11 cellular contexts compared by ENCODE assay signal in genomic region chr12:3496964-3497363, GRCh38. TPM values are rescaled to one million over a fixed set of nuclear protein-coding genes. Genes with fewer than 3 reads are reported as not detected.
A peak's percentile ranks its signal among the peaks of the same experiment; 100 is the strongest.
DNase-seq lines count a peak whose midpoint lies in the region; ATAC-seq and TF ChIP-seq lines count a peak whose summit lies in the region.
"Had no signal": no experiment of that assay in that cellular context is flagged by ENCODE, and none has a peak within 500 bp of the region (broad histone marks: within the 10 kb centered on the region; RNA-seq: fewer than 3 reads in every experiment).

No MANE protein-coding gene starts in this region.

- DNase-seq in DMS153 treated with DMSO at 0.1 percent for 48 hours (lab: John Stamatoyannopoulos, UW; ENCODE audit: unreplicated experiment) (peak; percentile 15), HCT116 (ENCODE audit: low read depth, low spot score) (peak; percentile 16), hepatocyte (ENCODE audit: low spot score) (peak; percentile 22), Kasumi-1 (lab: John Stamatoyannopoulos, UW) (no peak), psoas muscle (no peak), NCI-H2081 treated with DMSO at 0.1 percent for 48 hours (lab: John Stamatoyannopoulos, UW) (no peak)
- DNase-seq: effector memory CD8-positive, alpha-beta T cell; naive thymus-derived CD4-positive, alpha-beta T cell; T-cell had no signal

- intact Hi-C loops in HCT116 (cut with micrococcal nuclease): no loop called here
- intact Hi-C loops in psoas muscle (cut with DNase I): no loop called here

- H2AFZ ChIP-seq in HCT116 (ENCODE audit: low read depth, low read length, poor library complexity, severe bottlenecking) (no peak overlapping the region), OCI-LY1 (ENCODE audit: low read length) (no peak overlapping the region), hepatocyte (no peak overlapping the region)

- H3K79me2 ChIP-seq in HCT116 (ENCODE audit: insufficient read depth, low read length) (no peaks in the 10 kb centered on the region), OCI-LY1 (ENCODE audit: insufficient read depth, low read length) (no peaks in the 10 kb centered on the region), hepatocyte (no peaks in the 10 kb centered on the region)

- H4K20me1 ChIP-seq in HCT116 (ENCODE audit: insufficient read depth): no peaks in the 10 kb centered on the region
- H4K20me1 ChIP-seq in OCI-LY1 (ENCODE audit: insufficient read depth, low read length): no peaks in the 10 kb centered on the region
- H4K20me1 ChIP-seq in hepatocyte (ENCODE audit: insufficient read depth, poor library complexity, severe bottlenecking): no peaks in the 10 kb centered on the region

- CTCF ChIA-PET in HCT116 (lab: Charles Lee): interaction anchor here (1.5 to 1.9 kb wide), 3 partner anchors 16 to 307 kb away, joined by 3 to 7 read pairs (median 4); no protein-coding TSS in a partner anchor

- no peaks in the 10 kb centered on the region for H3F3A ChIP-seq in OCI-LY1 (ENCODE audit: insufficient read depth, low read length)

- no peak overlapping the region for H3K4me2 ChIP-seq in HCT116 (ENCODE audit: low read length)
- H3K4me2 ChIP-seq in OCI-LY1 (ENCODE audit: low read length): no peak overlapping the region
- H3K4me2 ChIP-seq in hepatocyte: no peak overlapping the region

- TF ChIP-seq CTCF in HCT116 (IDR thresholded peaks at IDR 0.05 in 2 of 3, conservative IDR thresholded peaks at IDR 0.05 in 1 of 3; ENCODE audit: borderline replicate concordance in 1 of 3, insufficient read depth in 1 of 3, low read depth in 2 of 3, low read length in 2 of 3): peak; percentile 28 to 46 (median 44); a peak in 4 of 6 replicates
- TF ChIP-seq CTCF in OCI-LY1 (IDR thresholded peaks at IDR 0.05; ENCODE audit: low read length): peak; percentile 20; the same call in 1 of the 2 replicates
- TF ChIP-seq CTCF in hepatocyte (IDR thresholded peaks at IDR 0.05; ENCODE audit: poor library complexity): peak; percentile 14
- TF ChIP-seq CTCF in psoas muscle (IDR thresholded peaks at IDR 0.05): no peak

- no peak overlapping the region for H3K4me3 ChIP-seq in HCT116 (replicated peaks in 1 of 2; ENCODE audit: low read depth in 1 of 2, low read length in 2 of 2)
- no peak overlapping the region for H3K4me3 ChIP-seq in OCI-LY1 (ENCODE audit: low read depth, low read length, poor library complexity, severe bottlenecking)
- H3K4me3 ChIP-seq in hepatocyte: no peak overlapping the region
- no peak overlapping the region for H3K4me3 ChIP-seq in psoas muscle

- BruUV-seq in HCT116 (replicated peaks; lab: Mats Ljungman, UMichigan): no TSS peak

- POLR2A ChIA-PET in HCT116 (lab: Charles Lee): no interaction called here

- WGBS in hepatocyte (ENCODE audit: low lambda C conversion rate, missing lambda C conversion rate): 64% methylated on average over 1 of the region's 1 CpG
- WGBS in psoas muscle, 3 donors: 50 to 62% (median 58%) methylated on average over 1 of the region's 1 CpG

- no peak overlapping the region for H3K27ac ChIP-seq in HCT116 (ENCODE audit: low read depth, low read length)
- H3K27ac ChIP-seq in OCI-LY1 (ENCODE audit: low read depth, low read length, poor library complexity, severe bottlenecking): no peak overlapping the region
- H3K27ac ChIP-seq in hepatocyte: no peak overlapping the region
- no peak overlapping the region for H3K27ac ChIP-seq in psoas muscle

- RAD21 ChIA-PET in HCT116 (lab: Charles Lee; ENCODE audit: low non-redundant PET in 1 of 2, low total read pairs in 2 of 2, uncharacterized antibody in 2 of 2, unreplicated experiment in 2 of 2): no interaction called here

- H3K27me3 ChIP-seq in HCT116 (ENCODE audit: insufficient read depth, low read length): peaks cover 37% of the 10 kb centered on the region
- no peaks in the 10 kb centered on the region for H3K27me3 ChIP-seq in OCI-LY1 (ENCODE audit: insufficient read depth, low read length)
- peaks cover 53% of the 10 kb centered on the region for H3K27me3 ChIP-seq in hepatocyte
- peaks cover 0 to 25% (median 0%) of the 10 kb centered on the region in 3 donors for H3K27me3 ChIP-seq in psoas muscle (ENCODE audit: insufficient read depth in 3 of 3, low read length in 2 of 3)

- no peak for TF ChIP-seq POLR2A in HCT116 (IDR thresholded peaks at IDR 0.05; ENCODE audit: borderline replicate concordance, extremely low read depth, insufficient read depth, insufficient read length)

- no peaks in the 10 kb centered on the region for H3K36me3 ChIP-seq in HCT116 (ENCODE audit: control insufficient read depth in 1 of 2, insufficient read depth in 2 of 2, low read length in 2 of 2)
- no peaks in the 10 kb centered on the region for H3K36me3 ChIP-seq in OCI-LY1 (ENCODE audit: insufficient read depth, low read length)
- no peaks in the 10 kb centered on the region for H3K36me3 ChIP-seq in hepatocyte (replicated peaks; ENCODE audit: insufficient read depth, low read depth)
- no peaks in the 10 kb centered on the region for H3K36me3 ChIP-seq in psoas muscle (ENCODE audit: insufficient read depth in 1 of 2, low read depth in 1 of 2)

- H3K4me1 ChIP-seq in HCT116 (ENCODE audit: control insufficient read depth in 1 of 2, insufficient read depth in 2 of 2, low read length in 2 of 2): no peaks in the 10 kb centered on the region
- no peaks in the 10 kb centered on the region for H3K4me1 ChIP-seq in OCI-LY1 (ENCODE audit: insufficient read depth, low read length, severe bottlenecking)
- peaks cover 14% of the 10 kb centered on the region for H3K4me1 ChIP-seq in hepatocyte (ENCODE audit: insufficient read depth)
- H3K4me1 ChIP-seq in psoas muscle: peaks cover 6% of the 10 kb centered on the region

- no peak for TF ChIP-seq RAD21 in HCT116 (IDR thresholded peaks at IDR 0.05; ENCODE audit: low read depth)

- H3K9ac ChIP-seq in HCT116 (ENCODE audit: low read length): no peak overlapping the region
- H3K9ac ChIP-seq in OCI-LY1 (ENCODE audit: low read length): no peak overlapping the region

- peak; percentile 70 for ATAC-seq in HCT116
- no peak for ATAC-seq in psoas muscle
- ATAC-seq in GM18858 (IDR thresholded peaks at IDR 0.05; ENCODE audit: unreplicated experiment): no peak
- ATAC-seq: effector memory CD8-positive, alpha-beta T cell; naive thymus-derived CD4-positive, alpha-beta T cell; T-cell had no signal

- H3K9me3 ChIP-seq in HCT116 (ENCODE audit: control insufficient read depth in 1 of 2, insufficient read depth in 1 of 2, low read depth in 1 of 2, low read length in 2 of 2) (no peaks in the 10 kb centered on the region), OCI-LY1 (ENCODE audit: low read length) (no peaks in the 10 kb centered on the region), hepatocyte (ENCODE audit: low read depth) (no peaks in the 10 kb centered on the region), psoas muscle (no peaks in the 10 kb centered on the region)

- H3K9me2 ChIP-seq in HCT116 (ENCODE audit: insufficient read depth) (no peaks in the 10 kb centered on the region), OCI-LY1 (ENCODE audit: low read depth, low read length) (no peaks in the 10 kb centered on the region), hepatocyte (replicated peaks; ENCODE audit: insufficient read depth) (no peaks in the 10 kb centered on the region)

TF ChIP-seq in HCT116, 20 proteins besides CTCF, POLR2A, EP300 and RAD21 (continues in another document):
- TF ChIP-seq, protein P1, sequence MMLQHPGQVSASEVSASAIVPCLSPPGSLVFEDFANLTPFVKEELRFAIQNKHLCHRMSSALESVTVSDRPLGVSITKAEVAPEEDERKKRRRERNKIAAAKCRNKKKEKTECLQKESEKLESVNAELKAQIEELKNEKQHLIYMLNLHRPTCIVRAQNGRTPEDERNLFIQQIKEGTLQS (IDR thresholded peaks at IDR 0.05): no peak
- no peak for TF ChIP-seq SRF (IDR thresholded peaks at IDR 0.05; ENCODE audit: low read depth)
- TF ChIP-seq POLR2AphosphoS5 (IDR thresholded peaks at IDR 0.05; ENCODE audit: low read depth, low read length): no peak
- TF ChIP-seq MAX (IDR thresholded peaks at IDR 0.05): no peak
- TF ChIP-seq SIN3A (IDR thresholded peaks at IDR 0.05; ENCODE audit: low read depth): no peak
- no peak for TF ChIP-seq SP1 (IDR thresholded peaks at IDR 0.05; ENCODE audit: low read depth)
- TF ChIP-seq REST (IDR thresholded peaks at IDR 0.05; ENCODE audit: low read depth): no peak

RNA-seq across cellular contexts. Expression of gene PRMT8, which starts 6.0 kb away (rescaled TPM):
- total RNA-seq in HCT116 (2021; ENCODE audit: unreplicated experiment): not detected
- not detected in 2 replicates for polyA plus RNA-seq in HCT116 (2012)
- not detected in 2 replicates for total RNA-seq in hepatocyte
- polyA plus RNA-seq in hepatocyte: not detected in 2 replicates
- total RNA-seq in psoas muscle: not detected
- polyA plus RNA-seq in psoas muscle: under 1 TPM in 1 of 3 donors, not detected in 2; 0.01 TPM
- total RNA-seq: naive thymus-derived CD4-positive, alpha-beta T cell; T-cell had no signal
- polyA plus RNA-seq: naive thymus-derived CD4-positive, alpha-beta T cell had no signal

Comparison
In these comparisons a context has a peak if more than half of its experiments do, and no peak if none do; other contexts are left out.
1. DNase-seq: peak in DMS153 treated with DMSO at 0.1 percent for 48 hours (single experiment), HCT116 (single experiment) and hepatocyte (single experiment); none in Kasumi-1 (0 of 2), psoas muscle (0 of 2) and NCI-H2081 treated with DMSO at 0.1 percent for 48 hours (single experiment).